Comparison of ENCODE assay signal across 22 cellular contexts in genomic region chr1:246068619-246069509, GRCh38.
"Had no signal": no experiment of that assay in that cellular context is flagged by ENCODE, and none has a peak within 500 bp of the region (broad histone marks: within the 10 kb centered on the region; RNA-seq: fewer than 3 reads in every experiment).

No MANE protein-coding gene starts in this region.

- H3K4me1 Mint-ChIP-seq: memory B cell had no signal

- H3K4me3 Mint-ChIP-seq: activated CD4-positive, alpha-beta memory T cell treated with anti-CD3 and anti-CD28 coated beads for 36 hours; activated T-helper 1 cell treated with anti-CD3 and anti-CD28 coated beads, Interleukin-12 subunit alpha, Interleukin-12 subunit beta, Interleukin-2, Interleukin-4 antibody, amounts not matched to agents 30 ng/mL and 10 ng/mL and 1 ng/mL, durations not matched to agents 14 hours and 24 hours and 36 hours; effector memory CD8-positive, alpha-beta T cell; memory B cell; stimulated activated naive B cell treated with anti-CD40 and anti-IgM and Interleukin-4, amounts not matched to agents 10 μg/mL and 1 μg/mL and 100 μg/mL, for 72 hours; T-helper 17 cell; WTC11 had no signal

- H3K36me3 ChIP-seq: cardiac muscle cell, left ventricle myocardium inferior, neutrophil, spleen, thoracic aorta, upper lobe of left lung had no signal

- H2AFZ ChIP-seq: parathyroid adenoma had no signal

- H3K27ac ChIP-seq: cardiac muscle cell, left ventricle myocardium inferior, neutrophil, parathyroid adenoma, spleen, thoracic aorta, upper lobe of left lung had no signal

- H3K27me3 Mint-ChIP-seq: activated CD4-positive, alpha-beta memory T cell treated with anti-CD3 and anti-CD28 coated beads for 36 hours; effector memory CD8-positive, alpha-beta T cell; memory B cell; naive thymus-derived CD8-positive, alpha-beta T cell; stimulated activated naive B cell treated with anti-CD40 and anti-IgM and Interleukin-4, amounts not matched to agents 10 μg/mL and 1 μg/mL and 100 μg/mL, for 72 hours; T-helper 17 cell had no signal

- H3K9me3 ChIP-seq: left ventricle myocardium inferior, neutrophil, spleen, thoracic aorta, upper lobe of left lung had no signal

- DNase-seq: activated CD4-positive, alpha-beta memory T cell treated with anti-CD3 and anti-CD28 coated beads for 36 hours; activated CD4-positive, alpha-beta T cell treated with anti-CD3 and anti-CD28 coated beads for 4 hours; activated gamma-delta T cell treated with Interleukin-2 at 50 U/mL for 16 hours; activated T-cell treated with anti-CD3 and anti-CD28 coated beads for 4 hours; amniotic stem cell; dermis blood vessel endothelial cell; effector memory CD8-positive, alpha-beta T cell; kidney glomerular epithelial cell; left ventricle myocardium inferior; naive thymus-derived CD8-positive, alpha-beta T cell; spleen; stimulated activated naive B cell treated with anti-CD40 and anti-IgM and Interleukin-4, amounts not matched to agents 10 μg/mL and 1 μg/mL and 100 μg/mL, for 72 hours; T-helper 17 cell; upper lobe of left lung had no signal

- H3K9ac ChIP-seq: parathyroid adenoma had no signal

- H3K9me3 Mint-ChIP-seq: activated CD4-positive, alpha-beta memory T cell treated with anti-CD3 and anti-CD28 coated beads for 36 hours; activated naive CD4-positive, alpha-beta T cell treated with anti-CD3 and anti-CD28 coated beads, Interleukin-2, amount 50 U/mL, for 72 hours; activated T-helper 1 cell treated with anti-CD3 and anti-CD28 coated beads, Interleukin-12 subunit alpha, Interleukin-12 subunit beta, Interleukin-2, Interleukin-4 antibody, amounts not matched to agents 30 ng/mL and 10 ng/mL and 1 ng/mL, durations not matched to agents 14 hours and 24 hours and 36 hours; effector memory CD8-positive, alpha-beta T cell; memory B cell; naive thymus-derived CD8-positive, alpha-beta T cell; stimulated activated naive B cell treated with anti-CD40 and anti-IgM and Interleukin-4, amounts not matched to agents 10 μg/mL and 1 μg/mL and 100 μg/mL, for 72 hours; WTC11 had no signal

- H3K27me3 ChIP-seq: cardiac muscle cell, spleen, upper lobe of left lung had no signal

- H3K4me3 ChIP-seq: cardiac muscle cell, left ventricle myocardium inferior, spleen, thoracic aorta, upper lobe of left lung had no signal

- H3K36me3 Mint-ChIP-seq: activated naive CD4-positive, alpha-beta T cell treated with anti-CD3 and anti-CD28 coated beads, Interleukin-2, amount 50 U/mL, for 72 hours; WTC11 had no signal

- H3K27ac Mint-ChIP-seq: activated CD4-positive, alpha-beta memory T cell treated with anti-CD3 and anti-CD28 coated beads for 36 hours; activated T-helper 1 cell treated with anti-CD3 and anti-CD28 coated beads, Interleukin-12 subunit alpha, Interleukin-12 subunit beta, Interleukin-2, Interleukin-4 antibody, amounts not matched to agents 30 ng/mL and 10 ng/mL and 1 ng/mL, durations not matched to agents 14 hours and 24 hours and 36 hours; memory B cell; T-helper 17 cell; WTC11 had no signal

- H3K4me1 ChIP-seq: left ventricle myocardium inferior, parathyroid adenoma, upper lobe of left lung had no signal

- H3K79me2 ChIP-seq: parathyroid adenoma had no signal
